In genomic region chr11:72411623-72412532, GRCh38 we compare ENCODE assay signal across 9 cellular contexts. TPM values are rescaled to one million over a fixed set of nuclear protein-coding genes. Genes with fewer than 3 reads are reported as not detected.
DNase-seq lines count a peak whose midpoint lies in the region; ATAC-seq and TF ChIP-seq lines count a peak whose summit lies in the region.
"Had no signal": no experiment of that assay in that cellular context is flagged by ENCODE, and none has a peak within 500 bp of the region (broad histone marks: within the 10 kb centered on the region; RNA-seq: fewer than 3 reads in every experiment).

No MANE protein-coding gene starts in this region.

- TF ChIP-seq CTCF in right atrium auricular region (IDR thresholded peaks at IDR 0.05) (no peak), stomach (IDR thresholded peaks at IDR 0.05) (no peak)

- ATAC-seq in GM18858 (IDR thresholded peaks at IDR 0.05; ENCODE audit: unreplicated experiment) (peak; percentile 64), HG03139 (IDR thresholded peaks at IDR 0.05; ENCODE audit: unreplicated experiment) (peak; percentile 62), HG03469 (IDR thresholded peaks at IDR 0.05; ENCODE audit: unreplicated experiment) (no peak)

- no peaks in the 10 kb centered on the region for H3K36me3 ChIP-seq in right atrium auricular region
- no peaks in the 10 kb centered on the region for H3K36me3 ChIP-seq in stomach
- no peaks in the 10 kb centered on the region for H3K36me3 ChIP-seq in HAP-1 (replicated peaks)

- intact Hi-C loops in stomach (cut with DNase I; ENCODE audit: low total_unique reads), result no loop called here

- H3K27ac ChIP-seq in right atrium auricular region (peak overlapping the region; percentile 30 to 53), stomach (peak overlapping the region; percentile 58 to 80 (median 67))
- H3K27ac ChIP-seq: KMS-11 had no signal

- H3K4me1 ChIP-seq in right atrium auricular region (peaks cover 0 to 16% of the 10 kb centered on the region in 2 donors), stomach (peaks cover 12 to 37% (median 24%) of the 10 kb centered on the region in 4 donors), HAP-1 (no peaks in the 10 kb centered on the region)

- no peak overlapping the region for H3K4me3 ChIP-seq in right atrium auricular region
- no peak overlapping the region for H3K4me3 ChIP-seq in stomach
- no peak overlapping the region for H3K4me3 ChIP-seq in HAP-1

- DNase-seq in SKM-1 treated with dmso at 0.1 percent for 144 hours (lab: John Stamatoyannopoulos, UW; ENCODE audit: unreplicated experiment), result peak; percentile 23
- DNase-seq in right atrium auricular region (ENCODE audit: low spot score), result no peak
- no peak for DNase-seq in stomach
- no peak for DNase-seq in HAP-1 (ENCODE audit: low spot score in 2 of 2)
- no peak for DNase-seq in NCI-H774 (lab: John Stamatoyannopoulos, UW)

- no peaks in the 10 kb centered on the region for H3K9me3 ChIP-seq in right atrium auricular region
- H3K9me3 ChIP-seq in stomach, result no peaks in the 10 kb centered on the region
- no peaks in the 10 kb centered on the region for H3K9me3 ChIP-seq in HAP-1

- TF ChIP-seq EP300 in stomach (IDR thresholded peaks at IDR 0.05), result no peak

- H3K27me3 ChIP-seq in right atrium auricular region (no peaks in the 10 kb centered on the region), stomach (no peaks in the 10 kb centered on the region), HAP-1 (ENCODE audit: low read depth) (no peaks in the 10 kb centered on the region)

- 46 to 63% (median 48%) methylated on average over 4 of the region's 4 CpGs for WGBS in stomach, 5 donors

- in situ Hi-C loops in HAP-1 (cut with MboI; ENCODE audit: low sequenced_read_pairs), result no loop called here

- TF ChIP-seq POLR2A in stomach (IDR thresholded peaks at IDR 0.05), result no peak

RNA-seq across cellular contexts. Expression of gene CLPB, which starts 22.5 kb away (rescaled TPM):
- total RNA-seq in right atrium auricular region, result 10 to 100 TPM; 14.0 to 23.2 TPM
- 10 to 100 TPM; 16.1 to 96.9 (median 20.3) TPM for total RNA-seq in stomach
- polyA plus RNA-seq in stomach, result 1 to 10 TPM; 2.6 to 8.0 (median 6.6) TPM
